Comparison of ENCODE assay signal across 19 cellular contexts in genomic region chr21:45709696-45710268, GRCh38.
DNase-seq lines count a peak whose midpoint lies in the region; ATAC-seq and TF ChIP-seq lines count a peak whose summit lies in the region.
"Had no signal": no experiment of that assay in that cellular context is flagged by ENCODE, and none has a peak within 500 bp of the region (broad histone marks: within the 10 kb centered on the region; RNA-seq: fewer than 3 reads in every experiment).

No MANE protein-coding gene starts in this region.

- no peak for DNase-seq in activated T-cell treated with anti-CD3 and anti-CD28 coated beads, Interleukin-2, amount 50 U/mL, for 72 hours
- DNase-seq in activated T-cell treated with anti-CD3 and anti-CD28 coated beads for 4 hours: no peak
- DNase-seq in MCF 10A (ENCODE audit: unreplicated experiment): peak; percentile 16
- no peak for DNase-seq in breast epithelium (ENCODE audit: low spot score in 2 of 2)
- peak; percentile 15 for DNase-seq in DMS53 treated with DMSO at 0.1 percent for 48 hours (lab: John Stamatoyannopoulos, UW; ENCODE audit: unreplicated experiment)
- peak; percentile 11 for DNase-seq in epithelial cell of esophagus (ENCODE audit: low read depth)
- no peak for DNase-seq in NCI-H69 (lab: John Stamatoyannopoulos, UW)
- DNase-seq: ACHN; BE2C; C1 segment of cervical spinal cord; CD4-positive, CD25-positive, alpha-beta regulatory T cell; CD8-positive, alpha-beta memory T cell; COR-L47; DMS 273 treated with DMSO at 0.1 percent for 48 hours; DMS79; GDM1 had no signal

- H3K4me1 ChIP-seq in breast epithelium: no peaks in the 10 kb centered on the region

- ATAC-seq in activated T-cell treated with anti-CD3 and anti-CD28 coated beads, Interleukin-2, amount 50 U/mL, for 72 hours (replicated peaks in 1 of 2): no peak
- ATAC-seq in HG03442 (IDR thresholded peaks at IDR 0.05; ENCODE audit: unreplicated experiment): no peak

- H3K36me3 ChIP-seq in breast epithelium: no peaks in the 10 kb centered on the region
- H3K36me3 ChIP-seq: HAP-1 had no signal

- intact Hi-C loops in MCF 10A (cut with micrococcal nuclease) (no loop called here), breast epithelium (cut with DNase I; ENCODE audit: low total_unique reads) (loop anchor here (1.0 kb wide), 1 partner anchor 10 kb away; no protein-coding TSS in a partner anchor)

- H3K27ac Mint-ChIP-seq in activated T-cell treated with anti-CD3 and anti-CD28 coated beads, Interleukin-2, amount 50 U/mL, for 72 hours: peak overlapping the region; percentile 4
- no peak overlapping the region for H3K27ac Mint-ChIP-seq in MCF 10A (ENCODE audit: low read depth, unreplicated experiment)

- no peaks in the 10 kb centered on the region for H3K9me3 ChIP-seq in breast epithelium
- H3K9me3 ChIP-seq: HAP-1 had no signal

- no peak overlapping the region for H3K27ac ChIP-seq in breast epithelium
- H3K27ac ChIP-seq: GM23248 had no signal

- TF ChIP-seq CTCF in MCF 10A (IDR thresholded peaks at IDR 0.05; ENCODE audit: unreplicated experiment) (no peak), breast epithelium (IDR thresholded peaks at IDR 0.05) (no peak), epithelial cell of esophagus (IDR thresholded peaks at IDR 0.05; ENCODE audit: insufficient read depth, low read depth, low read length, missing control alignments) (no peak)

- H3K4me3 Mint-ChIP-seq in activated T-cell treated with anti-CD3 and anti-CD28 coated beads, Interleukin-2, amount 50 U/mL, for 72 hours: no peak overlapping the region
- no peak overlapping the region for H3K4me3 Mint-ChIP-seq in MCF 10A (ENCODE audit: unreplicated experiment)
- H3K4me3 Mint-ChIP-seq: CD4-positive, CD25-positive, alpha-beta regulatory T cell; CD8-positive, alpha-beta memory T cell had no signal

- no TSS peak for BruUV-seq in MCF 10A (replicated peaks; lab: Mats Ljungman, UMichigan)

- H3K4me1 Mint-ChIP-seq in activated T-cell treated with anti-CD3 and anti-CD28 coated beads, Interleukin-2, amount 50 U/mL, for 72 hours (ENCODE audit: low read depth): peaks cover 15% of the 10 kb centered on the region
- peaks cover 5% of the 10 kb centered on the region for H3K4me1 Mint-ChIP-seq in MCF 10A (ENCODE audit: insufficient read depth, unreplicated experiment)
- H3K4me1 Mint-ChIP-seq: CD4-positive, CD25-positive, alpha-beta regulatory T cell; CD8-positive, alpha-beta memory T cell had no signal

- TF ChIP-seq POLR2A in breast epithelium (IDR thresholded peaks at IDR 0.05): no peak

- no peaks in the 10 kb centered on the region for H3K27me3 Mint-ChIP-seq in activated T-cell treated with anti-CD3 and anti-CD28 coated beads, Interleukin-2, amount 50 U/mL, for 72 hours (ENCODE audit: low read depth)
- H3K27me3 Mint-ChIP-seq in MCF 10A (ENCODE audit: insufficient read depth, unreplicated experiment): no peaks in the 10 kb centered on the region
- H3K27me3 Mint-ChIP-seq: CD4-positive, CD25-positive, alpha-beta regulatory T cell had no signal

- POLR2A ChIA-PET in MCF 10A (lab: Yijun Ruan, JAX): interaction anchor here (0.7 to 2.4 kb wide), 2 partner anchors 11 to 149 kb away, joined by 4 to 12 read pairs; no protein-coding TSS in a partner anchor

- peaks cover 3 to 10% of the 10 kb centered on the region in 2 donors for H3K36me3 Mint-ChIP-seq in activated T-cell treated with anti-CD3 and anti-CD28 coated beads, Interleukin-2, amount 50 U/mL, for 72 hours (ENCODE audit: insufficient read depth in 2 of 2)
- H3K36me3 Mint-ChIP-seq in MCF 10A (ENCODE audit: insufficient read depth, unreplicated experiment): no peaks in the 10 kb centered on the region
- H3K36me3 Mint-ChIP-seq: CD4-positive, CD25-positive, alpha-beta regulatory T cell had no signal

- peaks cover 0 to 8% of the 10 kb centered on the region in 2 donors for H3K27me3 ChIP-seq in breast epithelium
- H3K27me3 ChIP-seq: BE2C had no signal

- H3K4me3 ChIP-seq in breast epithelium: no peak overlapping the region
- no peak overlapping the region for H3K4me3 ChIP-seq in epithelial cell of esophagus (ENCODE audit: low read length)
- H3K4me3 ChIP-seq: GM23248, HAP-1 had no signal

- CTCF ChIA-PET in MCF 10A (lab: Yijun Ruan, JAX): interaction anchor here (0.6 to 0.8 kb wide), 2 partner anchors 104 to 155 kb away, joined by 3 read pairs; no protein-coding TSS in a partner anchor

- peaks cover 2 to 5% of the 10 kb centered on the region in 2 donors for H3K9me3 Mint-ChIP-seq in activated T-cell treated with anti-CD3 and anti-CD28 coated beads, Interleukin-2, amount 50 U/mL, for 72 hours
- H3K9me3 Mint-ChIP-seq in MCF 10A (ENCODE audit: unreplicated experiment): peaks cover 16% of the 10 kb centered on the region

Comparison
In these comparisons a context has a peak if more than half of its experiments do, and no peak if none do; other contexts are left out.
1. DNase-seq: peak in MCF 10A (single experiment), DMS53 treated with DMSO at 0.1 percent for 48 hours (single experiment) and epithelial cell of esophagus (single experiment); none in activated T-cell treated with anti-CD3 and anti-CD28 coated beads, Interleukin-2, amount 50 U/mL, for 72 hours (0 of 2), activated T-cell treated with anti-CD3 and anti-CD28 coated beads for 4 hours (single experiment), breast epithelium (0 of 2) and NCI-H69 (single experiment).